Comparison of ENCODE assay signal across 18 cellular contexts in the genomic region with DNA sequence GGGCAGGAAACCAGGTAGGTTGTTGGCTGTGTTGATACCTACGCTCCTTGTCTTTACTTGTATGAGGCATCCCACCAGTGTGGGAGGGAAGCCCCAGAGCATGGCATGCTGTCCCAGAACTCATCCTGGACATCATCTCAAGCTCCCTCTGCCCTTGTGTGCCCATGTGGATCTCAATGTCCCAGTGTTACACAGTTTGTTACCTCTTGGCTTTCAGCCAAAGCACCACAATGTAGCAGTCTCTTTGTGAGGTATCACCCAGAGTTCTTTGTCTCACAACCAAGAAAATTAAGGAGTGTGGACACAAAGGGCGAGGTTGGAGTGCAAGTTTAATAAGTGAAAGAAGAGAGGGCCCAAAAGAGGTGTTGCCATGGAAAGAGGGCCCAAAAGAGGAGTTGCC.
"Had no signal": no experiment of that assay in that cellular context is flagged by ENCODE, and none has a peak within 500 bp of the region (broad histone marks: within the 10 kb centered on the region; RNA-seq: fewer than 3 reads in every experiment).

No MANE protein-coding gene starts in this region.

- ATAC-seq: activated CD8-positive, alpha-beta T cell treated with anti-CD3 and anti-CD28 coated beads for 36 hours; T-cell had no signal

- H3K4me1 ChIP-seq: pancreas, sigmoid colon, thyroid gland had no signal

- DNase-seq: activated CD4-positive, alpha-beta T cell treated with anti-CD3 and anti-CD28 coated beads, Interleukin-2, amount 10 ng/mL, durations not matched to agents 24 days and 14 days; activated CD4-positive, CD25-positive, alpha-beta regulatory T cell; activated CD8-positive, alpha-beta T cell treated with anti-CD3 and anti-CD28 coated beads for 36 hours; activated naive CD4-positive, alpha-beta T cell treated with anti-CD3 and anti-CD28 coated beads for 36 hours; activated T-cell treated with anti-CD3 and anti-CD28 coated beads, Interleukin-2, amount 50 U/mL, for 1 hour; anterior cingulate cortex; caudate nucleus; dorsolateral prefrontal cortex; foreskin fibroblast; hypothalamus; naive B cell; pancreas; sigmoid colon; spleen; stimulated activated naive CD4-positive, alpha-beta T cell; T-cell; thyroid gland had no signal

- H3K27ac ChIP-seq: dorsolateral prefrontal cortex, epithelial cell of prostate, pancreas, sigmoid colon, spleen, thyroid gland had no signal

- H3K27me3 ChIP-seq: dorsolateral prefrontal cortex, pancreas, sigmoid colon, thyroid gland had no signal

- H3K4me3 ChIP-seq: dorsolateral prefrontal cortex, pancreas, sigmoid colon, spleen, thyroid gland had no signal

- H3K36me3 ChIP-seq: pancreas, sigmoid colon, spleen, thyroid gland had no signal

- H3K9me3 ChIP-seq: sigmoid colon, thyroid gland had no signal
